Comparison of ENCODE assay signal across 20 cellular contexts in genomic region chr7:96061844-96062243, GRCh38.
A peak's percentile ranks its signal among the peaks of the same experiment; 100 is the strongest.
DNase-seq lines count a peak whose midpoint lies in the region; ATAC-seq and TF ChIP-seq lines count a peak whose summit lies in the region.
"Had no signal": no experiment of that assay in that cellular context is flagged by ENCODE, and none has a peak within 500 bp of the region (broad histone marks: within the 10 kb centered on the region; RNA-seq: fewer than 3 reads in every experiment).

No MANE protein-coding gene starts in this region.

- intact Hi-C loops in right lobe of liver (cut with DNase I): no loop called here

- no peaks in the 10 kb centered on the region for H3K27me3 Mint-ChIP-seq in endodermal cell (ENCODE audit: insufficient read depth)

- peaks cover 0 to 5% (median 0%) of the 10 kb centered on the region in 4 donors for H3K9me3 ChIP-seq in right lobe of liver
- H3K9me3 ChIP-seq in endodermal cell (ENCODE audit: control insufficient read depth, low read length): no peaks in the 10 kb centered on the region
- H3K9me3 ChIP-seq: spleen had no signal

- DNase-seq in COR-L47 (lab: John Stamatoyannopoulos, UW) (peak; percentile 29), NCI-H1092 (lab: John Stamatoyannopoulos, UW) (peak; percentile 89), astrocyte of the hippocampus (ENCODE audit: low read depth, low spot score) (peak; percentile 10), right lobe of liver (peak in 2 of 3 donors; percentile 56 to 58), NCI-H345 (lab: John Stamatoyannopoulos, UW) (no peak), endodermal cell (no peak)
- DNase-seq in activated T-cell treated with anti-CD3 and anti-CD28 coated beads, Interleukin-2, amount 50 U/mL, for 48 hours: no peak
- DNase-seq: activated B cell treated with CpG ODN at 0.5 μM for 24 hours; activated CD8-positive, alpha-beta T cell treated with anti-CD3 and anti-CD28 coated beads for 36 hours; activated naive CD4-positive, alpha-beta T cell treated with anti-CD3 and anti-CD28 coated beads for 36 hours; activated T-cell treated with anti-CD3 and anti-CD28 coated beads, Interleukin-2, amount 50 U/mL, for 24 hours; aorta; CD8-positive, alpha-beta T cell; KG1; natural killer cell; NCI-H2107; spleen had no signal

- H3K9me3 Mint-ChIP-seq in endodermal cell: no peaks in the 10 kb centered on the region
- H3K9me3 Mint-ChIP-seq: activated B cell treated with CpG ODN at 0.5 μM for 24 hours; activated CD8-positive, alpha-beta T cell treated with anti-CD3 and anti-CD28 coated beads for 36 hours; activated naive CD4-positive, alpha-beta T cell treated with anti-CD3 and anti-CD28 coated beads for 36 hours; activated T-cell treated with anti-CD3 and anti-CD28 coated beads, Interleukin-2, amount 50 U/mL, for 24 hours; CD8-positive, alpha-beta T cell; natural killer cell; T-helper 2 cell treated with Interferon-gamma antibody and Interleukin-4, amounts not matched to agents 5 μg/mL and 100 μg/mL, for 36 hours had no signal

- no peak overlapping the region for H3K9ac ChIP-seq in endodermal cell (ENCODE audit: extremely low read depth, low read length, poor library complexity, severe bottlenecking)

- peaks cover 0 to 6% (median 0%) of the 10 kb centered on the region in 4 donors for H3K4me1 ChIP-seq in right lobe of liver
- H3K4me1 ChIP-seq in endodermal cell (ENCODE audit: control insufficient read depth, insufficient read depth, low read length): peaks cover 2% of the 10 kb centered on the region

- no peak overlapping the region for H3K4me3 ChIP-seq in right lobe of liver
- H3K4me3 ChIP-seq in endodermal cell (ENCODE audit: low read length): no peak overlapping the region
- H3K4me3 ChIP-seq: spleen had no signal

- no peak overlapping the region for H3K4me3 Mint-ChIP-seq in endodermal cell
- H3K4me3 Mint-ChIP-seq: activated B cell treated with CpG ODN at 0.5 μM for 24 hours; activated CD8-positive, alpha-beta T cell treated with anti-CD3 and anti-CD28 coated beads for 36 hours; activated naive CD4-positive, alpha-beta T cell treated with anti-CD3 and anti-CD28 coated beads for 36 hours; activated T-cell treated with anti-CD3 and anti-CD28 coated beads, Interleukin-2, amount 50 U/mL, for 24 hours; CD8-positive, alpha-beta T cell; natural killer cell; T-helper 2 cell treated with Interferon-gamma antibody and Interleukin-4, amounts not matched to agents 5 μg/mL and 100 μg/mL, for 36 hours had no signal

- peak; percentile 65 to 89 (median 78) for ATAC-seq in right lobe of liver
- no peak for ATAC-seq in HG03460 (IDR thresholded peaks at IDR 0.05; ENCODE audit: unreplicated experiment)
- ATAC-seq: activated CD8-positive, alpha-beta T cell treated with anti-CD3 and anti-CD28 coated beads for 36 hours; CD8-positive, alpha-beta T cell; natural killer cell; Panc1 had no signal

- peaks cover 21% of the 10 kb centered on the region for H3K4me1 Mint-ChIP-seq in endodermal cell
- H3K4me1 Mint-ChIP-seq: activated B cell treated with CpG ODN at 0.5 μM for 24 hours, natural killer cell had no signal

- no peak for TF ChIP-seq CTCF in right lobe of liver (IDR thresholded peaks at IDR 0.05)
- TF ChIP-seq CTCF in endodermal cell (conservative IDR thresholded peaks at IDR 0.05): no peak

- no peaks in the 10 kb centered on the region for H3K36me3 Mint-ChIP-seq in endodermal cell (ENCODE audit: low read depth)
- H3K36me3 Mint-ChIP-seq: CD8-positive, alpha-beta T cell; natural killer cell had no signal

- H3K27ac Mint-ChIP-seq in endodermal cell: no peak overlapping the region
- H3K27ac Mint-ChIP-seq: activated B cell treated with CpG ODN at 0.5 μM for 24 hours; activated CD8-positive, alpha-beta T cell treated with anti-CD3 and anti-CD28 coated beads for 36 hours; activated naive CD4-positive, alpha-beta T cell treated with anti-CD3 and anti-CD28 coated beads for 36 hours; activated T-cell treated with anti-CD3 and anti-CD28 coated beads, Interleukin-2, amount 50 U/mL, for 24 hours; CD8-positive, alpha-beta T cell; natural killer cell; T-helper 2 cell treated with Interferon-gamma antibody and Interleukin-4, amounts not matched to agents 5 μg/mL and 100 μg/mL, for 36 hours had no signal

- no peaks in the 10 kb centered on the region for H3K36me3 ChIP-seq in right lobe of liver
- no peaks in the 10 kb centered on the region for H3K36me3 ChIP-seq in endodermal cell (ENCODE audit: control insufficient read depth, insufficient read depth, low read length)
- H3K36me3 ChIP-seq: spleen had no signal

- H3K27me3 ChIP-seq in right lobe of liver: no peaks in the 10 kb centered on the region
- no peaks in the 10 kb centered on the region for H3K27me3 ChIP-seq in endodermal cell (ENCODE audit: control insufficient read depth, insufficient read depth, low read length, poor library complexity, severe bottlenecking)
- H3K27me3 ChIP-seq: spleen had no signal

- H3K27ac ChIP-seq in right lobe of liver (no peak overlapping the region), endodermal cell (ENCODE audit: low read depth, low read length) (no peak overlapping the region)

- WGBS in right lobe of liver (ENCODE audit: insufficient coverage, low coverage, low lambda C conversion rate, missing lambda C conversion rate): 6% methylated on average over 4 of the region's 4 CpGs
- WGBS in endodermal cell (ENCODE audit: insufficient coverage in 1 of 2, insufficient read length in 1 of 2), 2 experiments: 90 to 96% methylated on average over 4 of the region's 4 CpGs

- TF ChIP-seq POLR2A in right lobe of liver (IDR thresholded peaks at IDR 0.05): no peak

Comparison
In these comparisons a context has a peak if more than half of its experiments do, and no peak if none do; other contexts are left out.
1. DNase-seq: peak in COR-L47 (single experiment), NCI-H1092 (single experiment), astrocyte of the hippocampus (single experiment) and right lobe of liver (2 of 3); none in activated T-cell treated with anti-CD3 and anti-CD28 coated beads, Interleukin-2, amount 50 U/mL, for 48 hours (0 of 2), NCI-H345 (single experiment) and endodermal cell (single experiment).